In genomic region chr6:5014072-5014561, GRCh38 we compare ENCODE assay signal across 8 cellular contexts.
"Had no signal": no experiment of that assay in that cellular context is flagged by ENCODE, and none has a peak within 500 bp of the region (broad histone marks: within the 10 kb centered on the region; RNA-seq: fewer than 3 reads in every experiment).

No MANE protein-coding gene starts in this region.

- DNase-seq: GDM1, GF-D8 had no signal

- FAIRE-seq: G401.6, GM12878, GM12891, GM12892, GM18507, GM19239 had no signal

- H3K4me3 ChIP-seq: GM12878 had no signal

- ATAC-seq: GM12878 had no signal
